26 cellular contexts compared by ENCODE assay signal in genomic region chr6:48183816-48184215, GRCh38.
DNase-seq lines count a peak whose midpoint lies in the region; ATAC-seq and TF ChIP-seq lines count a peak whose summit lies in the region.
"Had no signal": no experiment of that assay in that cellular context is flagged by ENCODE, and none has a peak within 500 bp of the region (broad histone marks: within the 10 kb centered on the region; RNA-seq: fewer than 3 reads in every experiment).

No MANE protein-coding gene starts in this region.

- H3F3A ChIP-seq in PC-3 (ENCODE audit: low read length, unreplicated experiment): peaks cover 4% of the 10 kb centered on the region

- no peak overlapping the region for H3K4ac ChIP-seq in mesenchymal stem cell (ENCODE audit: low read depth in 1 of 2, low read length in 2 of 2)

- H2AFZ ChIP-seq in PC-3 (ENCODE audit: low read length) (no peak overlapping the region), mesenchymal stem cell (ENCODE audit: low read depth, low read length) (no peak overlapping the region)
- H2AFZ ChIP-seq: GM23338, PC-9 had no signal

- H3K27me3 ChIP-seq in BJ (ENCODE audit: control insufficient read depth, insufficient read depth, low read length) (no peaks in the 10 kb centered on the region), PC-3 (ENCODE audit: low read length) (no peaks in the 10 kb centered on the region), mesenchymal stem cell (ENCODE audit: control insufficient read depth in 1 of 2, insufficient read depth in 1 of 2, low read length in 2 of 2) (no peaks in the 10 kb centered on the region)
- H3K27me3 ChIP-seq: BLaER1 treated with 17β-estradiol and CSF1 and Interleukin-3, amounts not matched to agents 10 nM and 100 nM; SJSA1 had no signal

- POLR2A ChIA-PET in BJ (lab: Charles Lee): no interaction called here
- POLR2A ChIA-PET in PC-3 (lab: Charles Lee; ENCODE audit: unreplicated experiment): no interaction called here

- no peaks in the 10 kb centered on the region for H3K79me1 ChIP-seq in mesenchymal stem cell (replicated peaks; ENCODE audit: low read length, poor library complexity, severe bottlenecking)

- H2BK15ac ChIP-seq in mesenchymal stem cell (ENCODE audit: low read depth, poor library complexity, severe bottlenecking): no peak overlapping the region

- H3K27ac ChIP-seq in PC-3 (ENCODE audit: low read length): peak overlapping the region; percentile 68; the same call in 1 of the 2 replicates
- H3K27ac ChIP-seq in mesenchymal stem cell (ENCODE audit: low read length, poor library complexity, severe bottlenecking): no peak overlapping the region
- H3K27ac ChIP-seq: BLaER1 treated with 17β-estradiol and CSF1 and Interleukin-3, amounts not matched to agents 10 nM and 100 nM; PC-9 had no signal

- WGBS in mesenchymal stem cell: no CpG with 5 or more reads among the region's 1 CpG

- H3K18ac ChIP-seq in mesenchymal stem cell (ENCODE audit: low read depth in 1 of 2, low read length in 2 of 2): no peak overlapping the region

- H3K36me3 ChIP-seq in BJ (ENCODE audit: control insufficient read depth, insufficient read depth, low read length): no peaks in the 10 kb centered on the region
- no peaks in the 10 kb centered on the region for H3K36me3 ChIP-seq in PC-3 (ENCODE audit: low read depth, low read length)
- no peaks in the 10 kb centered on the region for H3K36me3 ChIP-seq in mesenchymal stem cell (ENCODE audit: control insufficient read depth in 1 of 2, insufficient read depth in 2 of 2, low read depth in 1 of 2, low read length in 2 of 2)
- H3K36me3 ChIP-seq: BLaER1 treated with 17β-estradiol and CSF1 and Interleukin-3, amounts not matched to agents 10 nM and 100 nM; HAP-1; SJSA1 had no signal

- no peaks in the 10 kb centered on the region for H3K9me2 ChIP-seq in PC-3 (replicated peaks; ENCODE audit: low read length)

- no peak overlapping the region for H3K4me3 ChIP-seq in BJ (ENCODE audit: low read depth, low read length)
- H3K4me3 ChIP-seq in PC-3 (ENCODE audit: low read length): no peak overlapping the region
- no peak overlapping the region for H3K4me3 ChIP-seq in choroid plexus epithelial cell (ENCODE audit: low read depth, low read length)
- H3K4me3 ChIP-seq in mesenchymal stem cell (ENCODE audit: insufficient read depth in 1 of 2, low read depth in 1 of 2, low read length in 2 of 2): peak overlapping the region in 1 of 2 experiments; percentile 8
- H3K4me3 ChIP-seq: BLaER1 treated with 17β-estradiol and CSF1 and Interleukin-3, amounts not matched to agents 10 nM and 100 nM; GM23338; HAP-1; PC-9; SJSA1 had no signal

- CTCF ChIA-PET in BJ (lab: Yijun Ruan, JAX): interaction anchor here (0.5 kb wide), 1 partner anchor 57 kb away, joined by 3 read pairs; no protein-coding TSS in a partner anchor
- CTCF ChIA-PET in PC-3 (lab: Charles Lee): no interaction called here

- ATAC-seq in PC-3: no peak
- ATAC-seq: GM23338, Right ventricle myocardium inferior had no signal

- H4K8ac ChIP-seq in mesenchymal stem cell (ENCODE audit: low read length): no peak overlapping the region

- intact Hi-C loops in PC-3 (cut with micrococcal nuclease): loop anchor here (1.0 kb wide), 1 partner anchor 70 kb away; no protein-coding TSS in a partner anchor

- H3K4me1 ChIP-seq in PC-3 (ENCODE audit: insufficient read depth, low read length) (peaks cover 32% of the 10 kb centered on the region), mesenchymal stem cell (ENCODE audit: control insufficient read depth, insufficient read depth, low read depth, low read length) (no peaks in the 10 kb centered on the region)
- H3K4me1 ChIP-seq: BLaER1 treated with 17β-estradiol and CSF1 and Interleukin-3, amounts not matched to agents 10 nM and 100 nM had no signal

- no TSS peak for BruUV-seq in PC-3 (replicated peaks; lab: Mats Ljungman, UMichigan)

- no peak overlapping the region for H3K23ac ChIP-seq in mesenchymal stem cell (ENCODE audit: low read length in 2 of 2)

- no peaks in the 10 kb centered on the region for H3K79me2 ChIP-seq in PC-3 (ENCODE audit: low read length)

- no peak overlapping the region for H2BK12ac ChIP-seq in mesenchymal stem cell (ENCODE audit: low read length in 2 of 2)

- H3K9me3 ChIP-seq in PC-3 (ENCODE audit: low read length): no peaks in the 10 kb centered on the region
- no peaks in the 10 kb centered on the region for H3K9me3 ChIP-seq in mesenchymal stem cell (ENCODE audit: control insufficient read depth, low read length)
- H3K9me3 ChIP-seq: BLaER1 treated with 17β-estradiol and CSF1 and Interleukin-3, amounts not matched to agents 10 nM and 100 nM; HAP-1; SJSA1 had no signal

- TF ChIP-seq CTCF in BJ (IDR thresholded peaks at IDR 0.05; ENCODE audit: insufficient read depth, low read depth, low read length) (no peak), PC-3 (conservative IDR thresholded peaks at IDR 0.05; ENCODE audit: low read depth, low read length) (no peak), choroid plexus epithelial cell (conservative IDR thresholded peaks at IDR 0.05; ENCODE audit: low read depth, low read length) (no peak)

- H4K20me1 ChIP-seq in PC-3 (ENCODE audit: low read length): no peaks in the 10 kb centered on the region
- H4K20me1 ChIP-seq: BLaER1 treated with 17β-estradiol and CSF1 and Interleukin-3, amounts not matched to agents 10 nM and 100 nM had no signal

- DNase-seq in BJ (ENCODE audit: low read depth) (peak; percentile 8), PC-3 (no peak), choroid plexus epithelial cell (ENCODE audit: low read depth) (peak; percentile 13), mesenchymal stem cell (no peak), hepatic stellate cell (ENCODE audit: low spot score) (no peak), SIG-M5 (lab: John Stamatoyannopoulos, UW) (no peak), SW480 (ENCODE audit: low spot score) (no peak), ecto neural progenitor cell (ENCODE audit: low spot score) (no peak)
- DNase-seq: 8988T; CD4-positive, alpha-beta T cell; KBM-7; MV-4-11; NCI-H1105; NCI-H1436 treated with DMSO at 0.1 percent for 48 hours; NCI-H187 treated with DMSO at 0.1 percent for 48 hours; NCI-H2171 treated with DMSO at 0.1 percent for 48 hours; NCI-H345; NCI-H524; NCI-H774; NK-92 treated with Interleukin-12 subunit alpha and Interleukin-12 subunit beta, amount 100 ng/mL, for 24 hours; PC-9 had no signal

- H3K9ac ChIP-seq in PC-3 (ENCODE audit: low read length) (no peak overlapping the region), mesenchymal stem cell (ENCODE audit: low read length) (no peak overlapping the region)
- H3K9ac ChIP-seq: BLaER1 treated with 17β-estradiol and CSF1 and Interleukin-3, amounts not matched to agents 10 nM and 100 nM had no signal

- H3K14ac ChIP-seq in mesenchymal stem cell (ENCODE audit: low read length in 2 of 2): no peak overlapping the region

- H2BK5ac ChIP-seq in mesenchymal stem cell (ENCODE audit: low read depth, low read length, poor library complexity, severe bottlenecking): no peak overlapping the region

- peak overlapping the region; percentile 34 for H2BK120ac ChIP-seq in mesenchymal stem cell (ENCODE audit: low read depth, low read length)

- no peak overlapping the region for H4K91ac ChIP-seq in mesenchymal stem cell (ENCODE audit: low read length)

- H2AK5ac ChIP-seq in mesenchymal stem cell (ENCODE audit: low read length, severe bottlenecking): no peak overlapping the region

- no peak overlapping the region for H3K4me2 ChIP-seq in PC-3 (ENCODE audit: low read length)
- H3K4me2 ChIP-seq in mesenchymal stem cell (ENCODE audit: low read length, poor library complexity, severe bottlenecking): no peak overlapping the region
- H3K4me2 ChIP-seq: BLaER1 treated with 17β-estradiol and CSF1 and Interleukin-3, amounts not matched to agents 10 nM and 100 nM; GM23338; PC-9 had no signal

Comparison
In these comparisons a context has a peak if more than half of its experiments do, and no peak if none do; other contexts are left out.
1. DNase-seq: peak in BJ (single experiment) and choroid plexus epithelial cell (single experiment); none in PC-3 (single experiment), mesenchymal stem cell (single experiment), hepatic stellate cell (single experiment), SIG-M5 (single experiment), SW480 (single experiment) and ecto neural progenitor cell (single experiment).